1 cellular context compared by ENCODE assay signal in genomic region chr2:55056024-55056521, GRCh38.
TF ChIP-seq lines count a peak whose summit lies in the region.

No MANE protein-coding gene starts in this region.

TF ChIP-seq in K562, 482 proteins besides CTCF, POLR2A, EP300 and RAD21 (continued from another document and continues in another):
- peak; percentile 27 for TF ChIP-seq NEUROD1 (IDR thresholded peaks at IDR 0.05; ENCODE audit: borderline replicate concordance, low read depth, low read length, partially characterized antibody)
- no peak for TF ChIP-seq UBTF (IDR thresholded peaks at IDR 0.05; ENCODE audit: borderline replicate concordance in 1 of 2, low read depth in 2 of 2, low read length in 2 of 2)
- TF ChIP-seq PKNOX1 (IDR thresholded peaks at IDR 0.05) = peak; percentile 93
- TF ChIP-seq MCM3 (IDR thresholded peaks at IDR 0.05) = no peak
- TF ChIP-seq NCOA2 (IDR thresholded peaks at IDR 0.05; ENCODE audit: partially characterized antibody in 2 of 2) = peak in 1 of 2 experiments; percentile 23
- TF ChIP-seq ZBTB17 (CRISPR knock-in tag; IDR thresholded peaks at IDR 0.05) = peak; percentile 87
- TF ChIP-seq CEBPZ (IDR thresholded peaks at IDR 0.05; ENCODE audit: borderline replicate concordance, low read depth, low read length) = no peak
- TF ChIP-seq RAD51 (IDR thresholded peaks at IDR 0.05; ENCODE audit: borderline replicate concordance, low read depth) = 0 out of 2 replicates have a peak, but pooled peaks have one; percentile 22
- no peak for TF ChIP-seq PURB (CRISPR knock-in tag; IDR thresholded peaks at IDR 0.05; ENCODE audit: low read depth)
- 0 out of 2 replicates have a peak, but pooled peaks have one; percentile 12 for TF ChIP-seq TAL1 (IDR thresholded peaks at IDR 0.05)
- 0 out of 2 replicates have a peak, but pooled peaks have one; percentile 5 for TF ChIP-seq MTA2 (IDR thresholded peaks at IDR 0.05; ENCODE audit: low read depth)
- no peak for TF ChIP-seq FOXJ3 (CRISPR knock-in tag; IDR thresholded peaks at IDR 0.05)
- peak; percentile 98 for TF ChIP-seq SOX6 (IDR thresholded peaks at IDR 0.05)
- no peak for TF ChIP-seq ETS2 (tag; IDR thresholded peaks at IDR 0.05; ENCODE audit: borderline replicate concordance, poor library complexity, severe bottlenecking)
- TF ChIP-seq KDM2B (CRISPR knock-in tag; IDR thresholded peaks at IDR 0.05) = no peak
- no peak for TF ChIP-seq TGIF2 (CRISPR knock-in tag; IDR thresholded peaks at IDR 0.05)
- TF ChIP-seq JUNB (CRISPR knock-in tag; conservative IDR thresholded peaks at IDR 0.05) = 0 out of 2 replicates have a peak, but pooled peaks have one; percentile 36
- peak; percentile 31; the same call in 1 of the 2 replicates for TF ChIP-seq ESRRA (IDR thresholded peaks at IDR 0.05; ENCODE audit: borderline replicate concordance, low read depth)
- peak; percentile 59; the same call in 1 of the 2 replicates for TF ChIP-seq ZNF592 (IDR thresholded peaks at IDR 0.05)
- TF ChIP-seq ATF1 (CRISPR knock-in tag; IDR thresholded peaks at IDR 0.05) = no peak
- peak; percentile 26; the same call in 1 of the 2 replicates for TF ChIP-seq ATF1 (tag; IDR thresholded peaks at IDR 0.05)
- peak; percentile 96 for TF ChIP-seq FOSL1 (tag; conservative IDR thresholded peaks at IDR 0.05)
- peak; percentile 61 to 79; a peak in 2 of 4 replicates for TF ChIP-seq TRIM24 (IDR thresholded peaks at IDR 0.05)
- peak; percentile 28 to 78 for TF ChIP-seq AFF1 (IDR thresholded peaks at IDR 0.05; ENCODE audit: low read depth in 1 of 2, partially characterized antibody in 2 of 2)
- no peak for TF ChIP-seq RUNX1 (IDR thresholded peaks at IDR 0.05; ENCODE audit: low read depth)
- peak; percentile 98 for TF ChIP-seq ATF3 (IDR thresholded peaks at IDR 0.05)
- no peak for TF ChIP-seq ATF3 (CRISPR knock-in tag; conservative IDR thresholded peaks at IDR 0.05)
- no peak for TF ChIP-seq SLC30A9 (CRISPR knock-in tag; IDR thresholded peaks at IDR 0.05)
- no peak for TF ChIP-seq SMAD2 (IDR thresholded peaks at IDR 0.05; ENCODE audit: low read depth, low read length)
- no peak for TF ChIP-seq ZKSCAN3 (CRISPR knock-in tag; IDR thresholded peaks at IDR 0.05)
- TF ChIP-seq SMARCA4 (IDR thresholded peaks at IDR 0.05) = peak; percentile 86
- TF ChIP-seq SMAD3 (CRISPR knock-in tag; conservative IDR thresholded peaks at IDR 0.05) = no peak
- no peak for TF ChIP-seq ZNF436 (CRISPR knock-in tag; IDR thresholded peaks at IDR 0.05)
- no peak for TF ChIP-seq ZNF12 (CRISPR knock-in tag; IDR thresholded peaks at IDR 0.05)
- peak; percentile 71 for TF ChIP-seq RFX1 (IDR thresholded peaks at IDR 0.05)
- TF ChIP-seq ZNF239 (CRISPR knock-in tag; IDR thresholded peaks at IDR 0.05) = peak; percentile 41; the same call in 1 of the 2 replicates
- no peak for TF ChIP-seq MLX (CRISPR knock-in tag; conservative IDR thresholded peaks at IDR 0.05)
- TF ChIP-seq RNF219 (CRISPR knock-in tag; IDR thresholded peaks at IDR 0.05) = no peak
